8 cellular contexts compared by ENCODE assay signal in the genomic region with DNA sequence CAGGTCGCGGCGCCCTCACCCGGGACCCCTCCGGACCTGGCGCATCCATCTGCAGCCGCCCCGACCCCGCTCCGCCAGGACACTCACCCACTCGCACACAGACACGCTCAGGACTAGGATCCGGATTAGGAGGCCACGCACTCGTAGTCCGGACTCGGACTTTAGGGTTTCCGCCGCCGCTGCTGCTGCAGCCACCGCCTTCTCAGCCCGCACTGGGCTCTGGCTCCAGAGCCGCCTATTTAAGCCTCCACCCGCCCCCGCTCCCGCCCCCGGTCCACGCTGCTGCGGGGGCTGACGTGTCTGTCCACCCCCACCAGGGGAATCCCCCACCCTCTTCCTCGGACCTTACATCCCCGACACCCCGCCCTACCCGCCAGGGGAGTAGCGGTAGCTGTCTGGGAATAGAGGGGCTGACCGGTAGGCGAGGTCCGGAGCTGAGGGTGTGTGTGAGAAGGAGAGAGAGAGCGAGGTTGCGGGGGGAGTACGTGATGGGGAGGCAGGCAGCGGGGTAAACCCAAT. TPM values are rescaled to one million over a fixed set of nuclear protein-coding genes. Genes with fewer than 3 reads are reported as not detected.
DNase-seq lines count a peak whose midpoint lies in the region; ATAC-seq and TF ChIP-seq lines count a peak whose summit lies in the region.

A gene with protein sequence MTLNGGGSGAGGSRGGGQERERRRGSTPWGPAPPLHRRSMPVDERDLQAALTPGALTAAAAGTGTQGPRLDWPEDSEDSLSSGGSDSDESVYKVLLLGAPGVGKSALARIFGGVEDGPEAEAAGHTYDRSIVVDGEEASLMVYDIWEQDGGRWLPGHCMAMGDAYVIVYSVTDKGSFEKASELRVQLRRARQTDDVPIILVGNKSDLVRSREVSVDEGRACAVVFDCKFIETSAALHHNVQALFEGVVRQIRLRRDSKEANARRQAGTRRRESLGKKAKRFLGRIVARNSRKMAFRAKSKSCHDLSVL (minus strand): TSS at position 214 of the 519 bp plus-strand sequence. CDS start 356 bp downstream, outside the sequence.

- H3K9me3 Mint-ChIP-seq in natural killer cell treated with Interleukin-12 subunit alpha and Interleukin-12 subunit beta and Interleukin-15 and Interleukin-18, amount 100 ng/mL, for 72 hours: no peaks in the 10 kb centered on the region

- peaks cover 9 to 12% of the 10 kb centered on the region in 2 donors for H3K27me3 Mint-ChIP-seq in natural killer cell treated with Interleukin-12 subunit alpha and Interleukin-12 subunit beta and Interleukin-15 and Interleukin-18, amount 100 ng/mL, for 72 hours

- no peak within 1 kb of the TSS for H3K27ac ChIP-seq in Panc1 (ENCODE audit: low read length)

- TF ChIP-seq POLR2A in erythroblast (IDR thresholded peaks at IDR 0.05; ENCODE audit: low read length): peak; percentile 33

- TF ChIP-seq CTCF in GM10266 (IDR thresholded peaks at IDR 0.05; ENCODE audit: control insufficient read depth, insufficient read depth, low read depth, missing control alignments) (no peak), Panc1 (IDR thresholded peaks at IDR 0.05) (no peak), GM10248 (IDR thresholded peaks at IDR 0.05; ENCODE audit: control extremely low read depth, extremely low read depth, low read depth, missing control alignments) (no peak)

- CTCF ChIA-PET in Panc1 (lab: Charles Lee) (no interaction called here), GM10248 (lab: Yijun Ruan, JAX) (interaction anchor here (1.0 to 6.0 kb wide), 5 partner anchors 13 to 95 kb away, joined by 3 to 115 read pairs (median 5); partner anchors contain the start of gene NAE1)

- H3K4me3 Mint-ChIP-seq in natural killer cell treated with Interleukin-12 subunit alpha and Interleukin-12 subunit beta and Interleukin-15 and Interleukin-18, amount 100 ng/mL, for 72 hours: peak within 1 kb of the TSS; percentile 68

- POLR2A ChIA-PET in Panc1 (lab: Charles Lee) (no interaction called here), GM10248 (lab: Yijun Ruan, JAX) (interaction anchor here (0.6 kb wide), 1 partner anchor 34 kb away, joined by 3 read pairs; no protein-coding TSS in a partner anchor)

- peaks cover 6% of the 10 kb centered on the region; the same call in 1 of the 2 replicates for H3K4me1 ChIP-seq in Panc1 (ENCODE audit: control insufficient read depth, insufficient read depth, low read length)

- no TSS peak for BruUV-seq in Panc1 (replicated peaks; lab: Mats Ljungman, UMichigan)

- DNase-seq in GM10266 (ENCODE audit: extremely low spot score) (peak; percentile 51), Panc1 (ENCODE audit: low read depth, low spot score) (no peak), erythroblast (lab: John Stamatoyannopoulos, UW) (peak in 1 of 2 experiments; percentile 61), NCI-H1105 treated with DMSO at 0.1 percent for 48 hours (lab: John Stamatoyannopoulos, UW) (no peak), NCI-H1694 (lab: John Stamatoyannopoulos, UW) (no peak), superior temporal gyrus (ENCODE audit: extremely low spot score) (no peak), GM10248 (ENCODE audit: extremely low spot score) (no peak)
- DNase-seq in natural killer cell treated with Interleukin-12 subunit alpha and Interleukin-12 subunit beta and Interleukin-15 and Interleukin-18, amount 100 ng/mL, for 72 hours (ENCODE audit: low spot score): peak; percentile 70

- peaks cover 10 to 34% of the 10 kb centered on the region in 2 donors for H3K4me1 Mint-ChIP-seq in natural killer cell treated with Interleukin-12 subunit alpha and Interleukin-12 subunit beta and Interleukin-15 and Interleukin-18, amount 100 ng/mL, for 72 hours (ENCODE audit: low read depth in 2 of 2)

- no peaks in the 10 kb centered on the region for H3K27me3 ChIP-seq in Panc1 (ENCODE audit: control insufficient read depth, insufficient read depth, low read length)

- H3K4me3 ChIP-seq in Panc1 (ENCODE audit: low read depth in 2 of 2, low read length in 2 of 2): peak within 1 kb of the TSS; percentile 37 to 46

- H3K27ac Mint-ChIP-seq in natural killer cell treated with Interleukin-12 subunit alpha and Interleukin-12 subunit beta and Interleukin-15 and Interleukin-18, amount 100 ng/mL, for 72 hours: peak within 1 kb of the TSS in 1 of 2 donors; percentile 62

- no peaks in the 10 kb centered on the region for H3K9me3 ChIP-seq in Panc1 (ENCODE audit: control insufficient read depth, insufficient read depth, low read depth, low read length)

- no peaks in the 10 kb centered on the region for H3K36me3 ChIP-seq in Panc1 (ENCODE audit: control insufficient read depth, insufficient read depth, low read length)

- intact Hi-C loops in Panc1 (cut with micrococcal nuclease; ENCODE audit: unreplicated experiment): no loop called here

- in situ Hi-C loops in Panc1 (cut with HindIII; ENCODE audit: low pct_unique_long_range_greater_than_20kb, low sequenced_read_pairs): no loop called here

- peak; percentile 35 for ATAC-seq in Panc1
- peak; percentile 35 to 60 for ATAC-seq in natural killer cell treated with Interleukin-12 subunit alpha and Interleukin-12 subunit beta and Interleukin-15 and Interleukin-18, amount 100 ng/mL, for 72 hours

- H3K36me3 Mint-ChIP-seq in natural killer cell treated with Interleukin-12 subunit alpha and Interleukin-12 subunit beta and Interleukin-15 and Interleukin-18, amount 100 ng/mL, for 72 hours: no peaks in the 10 kb centered on the region

RNA-seq across cellular contexts. Expression of the gene that starts here (rescaled TPM):
- 4.3 TPM for total RNA-seq in Panc1 (2021; ENCODE audit: unreplicated experiment)
- 4.5 TPM for polyA plus RNA-seq in Panc1 (2012; ENCODE audit: insufficient read length)
- total RNA-seq in natural killer cell treated with Interleukin-12 subunit alpha and Interleukin-12 subunit beta and Interleukin-15 and Interleukin-18, amount 100 ng/mL, for 72 hours: 10 to 100 TPM in 1 of 2 donors, 1 to 10 TPM in 1; 2.3 to 12.8 TPM

Comparison
In these comparisons a context has a peak if more than half of its experiments do, and no peak if none do; other contexts are left out.
1. DNase-seq: peak in GM10266 (single experiment) and natural killer cell treated with Interleukin-12 subunit alpha and Interleukin-12 subunit beta and Interleukin-15 and Interleukin-18, amount 100 ng/mL, for 72 hours (single experiment); none in Panc1 (single experiment), NCI-H1105 treated with DMSO at 0.1 percent for 48 hours (single experiment), NCI-H1694 (single experiment), superior temporal gyrus (single experiment) and GM10248 (single experiment).